6 cellular contexts compared by ENCODE assay signal in the genomic region with DNA sequence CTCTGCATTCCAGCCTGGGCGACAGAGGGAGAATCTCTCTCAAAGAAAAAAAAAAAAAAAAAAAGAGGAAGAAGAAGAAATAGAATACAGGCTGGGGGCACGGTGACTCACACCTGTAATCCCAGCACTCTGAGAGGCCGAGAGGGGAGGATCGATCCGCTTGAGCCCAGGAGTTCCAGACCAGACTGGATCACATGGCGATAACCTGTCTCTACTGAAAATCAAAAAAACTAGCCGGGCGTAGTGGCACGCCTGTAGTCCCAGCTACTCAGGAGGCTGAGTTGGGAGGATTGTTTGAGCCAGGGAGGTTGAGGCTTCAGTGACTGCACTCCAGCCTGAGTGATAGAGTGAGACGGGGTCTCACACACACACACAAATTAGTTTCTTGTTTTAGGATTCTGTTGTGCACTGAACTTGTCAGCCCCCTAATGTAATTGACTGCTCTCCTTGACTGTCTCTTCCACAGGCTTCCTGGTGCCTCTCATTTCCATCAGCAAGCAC. TPM values are rescaled to one million over a fixed set of nuclear protein-coding genes. Genes with fewer than 3 reads are reported as not detected.
DNase-seq lines count a peak whose midpoint lies in the region; ATAC-seq and TF ChIP-seq lines count a peak whose summit lies in the region.

No MANE protein-coding gene starts in this region.

- DNase-seq in HS-27A (ENCODE audit: low read depth): peak; percentile 24
- DNase-seq in left lobe of liver (ENCODE audit: low spot score): no peak

- no peak for ATAC-seq in HG03135 (IDR thresholded peaks at IDR 0.05; ENCODE audit: unreplicated experiment)
- ATAC-seq in GM19397 (IDR thresholded peaks at IDR 0.05; ENCODE audit: unreplicated experiment): no peak
- ATAC-seq in left lobe of liver: no peak

- TF ChIP-seq CTCF in VCaP (conservative IDR thresholded peaks at IDR 0.05): no peak

- no peaks in the 10 kb centered on the region for H3K27me3 ChIP-seq in layer of hippocampus (ENCODE audit: control insufficient read depth, insufficient read depth, low read length)

- H3K27ac ChIP-seq in VCaP: peak overlapping the region; percentile 93
- peak overlapping the region; percentile 99 for H3K27ac ChIP-seq in layer of hippocampus (ENCODE audit: low read depth, low read length)

RNA-seq across cellular contexts. Expression of a gene that starts 1.0 kb away (rescaled TPM):
- 24.2 TPM for total RNA-seq in left lobe of liver

RNA-seq across cellular contexts. Expression of a gene that starts 10.7 kb away (rescaled TPM):
- total RNA-seq in left lobe of liver: 30.3 TPM

RNA-seq across cellular contexts. Expression of a gene that starts 11.2 kb away (rescaled TPM):
- 66.7 TPM for total RNA-seq in left lobe of liver

RNA-seq across cellular contexts. Expression of a gene that starts 19.6 kb away (rescaled TPM):
- 1.8 TPM for total RNA-seq in left lobe of liver

RNA-seq across cellular contexts. Expression of a gene that starts 27.5 kb away (rescaled TPM):
- 5.0 TPM for total RNA-seq in left lobe of liver
